25 cellular contexts compared by ENCODE assay signal in the genomic region with DNA sequence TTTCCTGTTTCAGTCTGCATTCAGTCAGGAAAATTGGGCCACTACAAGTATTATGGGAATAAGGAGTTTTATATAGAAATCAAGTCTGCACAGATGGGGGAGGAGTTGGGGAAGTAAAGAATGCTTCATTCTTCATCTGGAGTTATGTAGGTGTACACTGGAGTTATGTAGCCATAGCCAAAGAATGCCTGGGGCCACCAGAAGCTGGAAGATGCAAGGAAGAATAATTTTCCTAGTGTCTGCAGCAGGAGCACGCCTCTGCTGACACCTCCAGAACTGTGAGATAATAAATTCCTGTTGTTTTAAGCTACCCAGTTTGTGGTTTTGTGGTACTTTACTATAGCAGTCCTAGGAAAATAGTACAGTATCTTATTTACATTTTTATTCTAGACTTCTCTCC.
A peak's percentile ranks its signal among the peaks of the same experiment; 100 is the strongest.
DNase-seq lines count a peak whose midpoint lies in the region; ATAC-seq and TF ChIP-seq lines count a peak whose summit lies in the region.
"Had no signal": no experiment of that assay in that cellular context is flagged by ENCODE, and none has a peak within 500 bp of the region (broad histone marks: within the 10 kb centered on the region; RNA-seq: fewer than 3 reads in every experiment).

No MANE protein-coding gene starts in this region.

- no peak for ATAC-seq in HG02759 (IDR thresholded peaks at IDR 0.05; ENCODE audit: unreplicated experiment)
- ATAC-seq in activated CD8-positive, alpha-beta T cell treated with anti-CD3 and anti-CD28 coated beads, Interleukin-2, amount 10 ng/mL, durations not matched to agents 7 days and 5 days, result no peak
- ATAC-seq: A549, GM12878 had no signal

- DNase-seq in Karpas-422, result no peak
- peak; percentile 13 for DNase-seq in NCI-H526 treated with DMSO at 0.1 percent for 48 hours (lab: John Stamatoyannopoulos, UW)
- no peak for DNase-seq in endodermal cell
- DNase-seq in stimulated activated CD4-positive, alpha-beta T cell treated with anti-CD3 and anti-CD28 coated beads, Interleukin-4, amount 100 ng/mL, for 4 hours, result no peak
- DNase-seq in activated CD8-positive, alpha-beta T cell treated with anti-CD3 and anti-CD28 coated beads, Interleukin-2, amount 10 ng/mL, durations not matched to agents 7 days and 5 days, result no peak
- DNase-seq in activated CD8-positive, alpha-beta memory T cell treated with anti-CD3 and anti-CD28 coated beads, Interleukin-2, amount 50 U/mL, for 48 hours, result no peak
- DNase-seq: 8988T; ACHN; AML-193; BE2C; CD4-positive, alpha-beta T cell; CD8-positive, alpha-beta memory T cell; DMS 273 treated with DMSO at 0.1 percent for 48 hours; DMS79; EL; GDM1; GM23248; H7; HCEC 1CT had no signal

- H3K4me1 Mint-ChIP-seq in endodermal cell, result peaks cover 12% of the 10 kb centered on the region
- no peaks in the 10 kb centered on the region for H3K4me1 Mint-ChIP-seq in activated CD8-positive, alpha-beta T cell treated with anti-CD3 and anti-CD28 coated beads, Interleukin-2, amount 10 ng/mL, durations not matched to agents 7 days and 5 days (ENCODE audit: low read depth)
- H3K4me1 Mint-ChIP-seq: CD14-positive monocyte had no signal

- no peak overlapping the region for H3K9ac ChIP-seq in Karpas-422 (ENCODE audit: low read length)
- H3K9ac ChIP-seq in endodermal cell (ENCODE audit: extremely low read depth, low read length, poor library complexity, severe bottlenecking), result no peak overlapping the region
- H3K9ac ChIP-seq: BLaER1 treated with 17β-estradiol and CSF1 and Interleukin-3, amounts not matched to agents 10 nM and 100 nM; GM23248 had no signal

- no peak overlapping the region for H3K4me3 Mint-ChIP-seq in endodermal cell
- H3K4me3 Mint-ChIP-seq in activated CD8-positive, alpha-beta T cell treated with anti-CD3 and anti-CD28 coated beads, Interleukin-2, amount 10 ng/mL, durations not matched to agents 7 days and 5 days, result no peak overlapping the region
- H3K4me3 Mint-ChIP-seq: CD14-positive monocyte; CD4-positive, alpha-beta T cell; CD8-positive, alpha-beta memory T cell had no signal

- H2AFZ ChIP-seq in Karpas-422 (ENCODE audit: low read length), result no peak overlapping the region
- H2AFZ ChIP-seq: GM23248 had no signal

- WGBS in endodermal cell (ENCODE audit: insufficient coverage in 1 of 2, insufficient read length in 1 of 2), 2 experiments, result 95 to 100% methylated on average over 1 of the region's 1 CpG

- H3K9me2 ChIP-seq in Karpas-422 (replicated peaks; ENCODE audit: insufficient read depth, low read length), result no peaks in the 10 kb centered on the region

- no peaks in the 10 kb centered on the region for H3K36me3 Mint-ChIP-seq in endodermal cell (ENCODE audit: low read depth)
- H3K36me3 Mint-ChIP-seq in activated CD8-positive, alpha-beta T cell treated with anti-CD3 and anti-CD28 coated beads, Interleukin-2, amount 10 ng/mL, durations not matched to agents 7 days and 5 days (ENCODE audit: low read depth), result peaks cover 4% of the 10 kb centered on the region
- H3K36me3 Mint-ChIP-seq: CD14-positive monocyte had no signal

- H3K36me3 ChIP-seq in Karpas-422 (ENCODE audit: insufficient read depth, low read length) (no peaks in the 10 kb centered on the region), endodermal cell (ENCODE audit: control insufficient read depth, insufficient read depth, low read length) (no peaks in the 10 kb centered on the region)
- H3K36me3 ChIP-seq: BE2C; BLaER1 treated with 17β-estradiol and CSF1 and Interleukin-3, amounts not matched to agents 10 nM and 100 nM had no signal

- no peaks in the 10 kb centered on the region for H4K20me1 ChIP-seq in Karpas-422 (ENCODE audit: insufficient read depth, low read depth, low read length)
- H4K20me1 ChIP-seq: BLaER1 treated with 17β-estradiol and CSF1 and Interleukin-3, amounts not matched to agents 10 nM and 100 nM had no signal

- no peaks in the 10 kb centered on the region for H3K9me3 Mint-ChIP-seq in endodermal cell
- no peaks in the 10 kb centered on the region for H3K9me3 Mint-ChIP-seq in activated CD8-positive, alpha-beta T cell treated with anti-CD3 and anti-CD28 coated beads, Interleukin-2, amount 10 ng/mL, durations not matched to agents 7 days and 5 days (ENCODE audit: insufficient read depth)
- H3K9me3 Mint-ChIP-seq: CD4-positive, alpha-beta T cell; CD8-positive, alpha-beta memory T cell had no signal

- no peaks in the 10 kb centered on the region for H3K9me3 ChIP-seq in Karpas-422 (ENCODE audit: low read length)
- H3K9me3 ChIP-seq in endodermal cell (ENCODE audit: control insufficient read depth, low read length), result no peaks in the 10 kb centered on the region
- H3K9me3 ChIP-seq: A549; BE2C; BLaER1 treated with 17β-estradiol and CSF1 and Interleukin-3, amounts not matched to agents 10 nM and 100 nM had no signal

- 0 out of 2 replicates have a peak, but pooled peaks cover 9% of the 10 kb centered on the region for H3K79me2 ChIP-seq in Karpas-422 (ENCODE audit: low read length)

- TF ChIP-seq CTCF in endodermal cell (conservative IDR thresholded peaks at IDR 0.05), result no peak

- H3K27ac Mint-ChIP-seq in endodermal cell, result no peak overlapping the region
- H3K27ac Mint-ChIP-seq in activated CD8-positive, alpha-beta T cell treated with anti-CD3 and anti-CD28 coated beads, Interleukin-2, amount 10 ng/mL, durations not matched to agents 7 days and 5 days, result no peak overlapping the region
- H3K27ac Mint-ChIP-seq: CD14-positive monocyte had no signal

- peak overlapping the region; percentile 54 for H3K27ac ChIP-seq in Karpas-422 (ENCODE audit: low read length)
- H3K27ac ChIP-seq in angular gyrus (ENCODE audit: low read depth, low read length), result peak overlapping the region; percentile 1
- no peak overlapping the region for H3K27ac ChIP-seq in endodermal cell (ENCODE audit: low read depth, low read length)
- H3K27ac ChIP-seq: A549; BLaER1 treated with 17β-estradiol and CSF1 and Interleukin-3, amounts not matched to agents 10 nM and 100 nM; GM23248 had no signal

- POLR2A ChIA-PET in activated CD8-positive, alpha-beta T cell treated with anti-CD3 and anti-CD28 coated beads, Interleukin-2, amount 10 ng/mL, durations not matched to agents 7 days and 5 days (lab: Charles Lee), result no interaction called here

- H3K4me3 ChIP-seq in Karpas-422 (ENCODE audit: low read length) (no peak overlapping the region), endodermal cell (ENCODE audit: low read length) (peak overlapping the region; percentile 4)
- H3K4me3 ChIP-seq: A549; BLaER1 treated with 17β-estradiol and CSF1 and Interleukin-3, amounts not matched to agents 10 nM and 100 nM; GM12878; GM23248 had no signal

- CTCF ChIA-PET in activated CD8-positive, alpha-beta T cell treated with anti-CD3 and anti-CD28 coated beads, Interleukin-2, amount 10 ng/mL, durations not matched to agents 7 days and 5 days (lab: Charles Lee), result no interaction called here

- H3K4me1 ChIP-seq in Karpas-422 (ENCODE audit: low read length), result peaks cover 63% of the 10 kb centered on the region
- H3K4me1 ChIP-seq in endodermal cell (ENCODE audit: control insufficient read depth, insufficient read depth, low read length), result peaks cover 4% of the 10 kb centered on the region
- H3K4me1 ChIP-seq: A549; BE2C; BLaER1 treated with 17β-estradiol and CSF1 and Interleukin-3, amounts not matched to agents 10 nM and 100 nM had no signal

- no peaks in the 10 kb centered on the region for H3K27me3 Mint-ChIP-seq in endodermal cell (ENCODE audit: insufficient read depth)
- no peaks in the 10 kb centered on the region for H3K27me3 Mint-ChIP-seq in activated CD8-positive, alpha-beta T cell treated with anti-CD3 and anti-CD28 coated beads, Interleukin-2, amount 10 ng/mL, durations not matched to agents 7 days and 5 days (ENCODE audit: low read depth)
- H3K27me3 Mint-ChIP-seq: CD4-positive, alpha-beta T cell; CD8-positive, alpha-beta memory T cell had no signal

- no peak overlapping the region for H3K4me2 ChIP-seq in Karpas-422 (ENCODE audit: low read depth, low read length, poor library complexity, severe bottlenecking)
- H3K4me2 ChIP-seq: A549; BLaER1 treated with 17β-estradiol and CSF1 and Interleukin-3, amounts not matched to agents 10 nM and 100 nM had no signal

- H3K27me3 ChIP-seq in Karpas-422 (ENCODE audit: low read length) (no peaks in the 10 kb centered on the region), endodermal cell (ENCODE audit: control insufficient read depth, insufficient read depth, low read length, poor library complexity, severe bottlenecking) (no peaks in the 10 kb centered on the region)
- H3K27me3 ChIP-seq: BE2C; BLaER1 treated with 17β-estradiol and CSF1 and Interleukin-3, amounts not matched to agents 10 nM and 100 nM had no signal
